ENCODE assay signal across 8 cellular contexts in genomic region chr7:42931834-42932651, GRCh38. TPM values are rescaled to one million over a fixed set of nuclear protein-coding genes. Genes with fewer than 3 reads are reported as not detected.
DNase-seq lines count a peak whose midpoint lies in the region; ATAC-seq lines count a peak whose summit lies in the region.

Gene MRPL32, plus strand, starts transcription at chr7:42932376. Its CDS starts 11 bp downstream, at chr7:42932387.
Gene PSMA2, minus strand, starts transcription at chr7:42932174. Its CDS starts 16 bp downstream, at chr7:42932158.

- H3K4me3 Mint-ChIP-seq in effector memory CD8-positive, alpha-beta T cell = peak within 1 kb of the TSS; percentile 97 to 99

- H3K27me3 Mint-ChIP-seq in effector memory CD8-positive, alpha-beta T cell = no peaks in the 10 kb centered on the region

- peak within 1 kb of the TSS; percentile 98 to 100 for H3K27ac Mint-ChIP-seq in effector memory CD8-positive, alpha-beta T cell

- peaks cover 36% of the 10 kb centered on the region for H3K36me3 Mint-ChIP-seq in effector memory CD8-positive, alpha-beta T cell (ENCODE audit: insufficient read depth)

- ATAC-seq in GM21360 (IDR thresholded peaks at IDR 0.05; ENCODE audit: unreplicated experiment) = peak; percentile 97
- peak; percentile 98 for ATAC-seq in effector memory CD8-positive, alpha-beta T cell (replicated peaks)

- DNase-seq in COLO668 (lab: John Stamatoyannopoulos, UW; ENCODE audit: unreplicated experiment) (peak; percentile 98), HT1080 (ENCODE audit: low read depth) (peak; percentile 97), NOMO-1 treated with DMSO at 0.1 percent for 48 hours (lab: John Stamatoyannopoulos, UW; ENCODE audit: unreplicated experiment) (peak; percentile 99), medulla oblongata (ENCODE audit: extremely low spot score) (peak; percentile 99)
- DNase-seq in activated CD8-positive, alpha-beta memory T cell treated with anti-CD3 and anti-CD28 coated beads for 4 hours (ENCODE audit: low read depth in 2 of 2) = peak; percentile 90 to 94
- DNase-seq in effector memory CD8-positive, alpha-beta T cell = peak; percentile 93 to 95 (median 94)
- peak; percentile 90 for DNase-seq in stimulated activated CD8-positive, alpha-beta memory T cell treated with anti-CD3 and anti-CD28 coated beads, Interleukin-12 subunit alpha, Interleukin-12 subunit beta, amount 100 ng/mL, for 1 hour (ENCODE audit: low read depth)

- H3K4me1 Mint-ChIP-seq in effector memory CD8-positive, alpha-beta T cell (ENCODE audit: low read depth in 2 of 2) = peaks cover 31 to 46% of the 10 kb centered on the region in 2 donors

- no peaks in the 10 kb centered on the region for H3K9me3 Mint-ChIP-seq in effector memory CD8-positive, alpha-beta T cell

RNA-seq across cellular contexts. Expression of gene MRPL32, which starts in this region (rescaled TPM):
- total RNA-seq in HT1080 (2014; rRNA removed; shearing (Covaris generic)) = 108 and 117 TPM in 2 replicates
- polyA plus RNA-seq in HT1080 (2015; cell fraction: cytosol; rRNA removed) = 67.0 and 77.4 TPM in 2 replicates
- 88.7 and 92.8 TPM in 2 replicates for polyA plus RNA-seq in HT1080 (2015; cell fraction: nucleus; rRNA removed)

RNA-seq across cellular contexts. Expression of gene PSMA2, which starts in this region (rescaled TPM):
- 79.8 and 95.6 TPM in 2 replicates for total RNA-seq in HT1080 (2014; rRNA removed; shearing (Covaris generic))
- 160 and 161 TPM in 2 replicates for polyA plus RNA-seq in HT1080 (2015; cell fraction: cytosol; rRNA removed)
- 106 and 115 TPM in 2 replicates for polyA plus RNA-seq in HT1080 (2015; cell fraction: nucleus; rRNA removed)

Comparison
In these comparisons a context has a peak if more than half of its experiments do, and no peak if none do; other contexts are left out.
1. Peak in every context shown above with its lines: DNase-seq and ATAC-seq.